8 cellular contexts compared by ENCODE assay signal in the genomic region with DNA sequence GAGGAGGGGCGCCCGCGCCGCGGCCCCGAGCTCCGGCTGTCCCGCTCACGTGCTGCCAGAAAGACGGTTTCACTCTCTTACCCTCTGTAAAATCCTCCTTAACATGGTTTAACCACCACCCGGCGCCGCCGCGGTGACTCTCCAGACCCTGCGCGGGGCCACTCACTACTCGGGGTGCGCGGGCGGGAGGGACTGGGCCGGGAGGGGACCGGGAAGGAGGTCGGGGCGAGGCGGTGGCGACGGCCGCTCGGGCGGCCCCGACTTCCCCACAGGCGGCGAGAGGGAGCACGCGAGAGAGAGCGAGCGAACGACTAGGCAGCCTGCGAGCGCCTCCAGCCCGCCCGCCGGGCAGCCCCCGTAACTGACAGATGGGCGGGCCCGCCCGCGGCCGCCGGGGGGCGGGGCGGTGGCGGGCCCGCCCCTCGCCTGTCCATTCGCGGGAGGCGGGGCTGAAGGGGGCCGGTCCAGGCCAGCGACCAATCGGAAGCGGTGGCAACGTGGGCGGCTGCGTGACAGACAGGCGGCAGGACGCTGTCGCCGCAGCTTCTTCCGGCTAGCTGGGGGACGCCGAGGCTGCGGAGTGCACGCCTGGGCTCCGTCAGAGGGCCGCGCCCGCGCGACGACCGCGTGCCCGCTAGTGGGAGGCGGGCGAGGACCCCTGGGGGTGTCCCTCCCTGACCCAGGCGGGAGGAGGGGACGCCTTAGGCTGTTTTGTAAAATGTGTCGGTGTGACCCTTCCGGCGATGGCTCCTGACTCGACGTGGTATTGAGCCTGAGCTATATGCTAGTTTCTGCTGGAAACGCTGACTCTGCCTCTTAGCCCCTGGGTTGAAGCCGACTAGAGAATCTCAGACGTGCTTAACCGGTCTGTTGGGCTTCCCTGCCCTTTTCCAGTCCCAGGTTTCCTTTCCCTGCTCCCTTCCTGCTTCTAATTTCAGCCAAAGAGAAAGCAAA. TPM values are rescaled to one million over a fixed set of nuclear protein-coding genes. Genes with fewer than 3 reads are reported as not detected.
DNase-seq lines count a peak whose midpoint lies in the region; ATAC-seq and TF ChIP-seq lines count a peak whose summit lies in the region.

A gene (minus strand): TSS at position 334 of the 954 bp plus-strand sequence. CDS start 229 bp downstream, at position 105.

- no peaks in the 10 kb centered on the region for H3K9me3 ChIP-seq in BE2C

- H3K4me3 ChIP-seq in BE2C (ENCODE audit: low read depth, low read length): peak within 1 kb of the TSS; percentile 72

- peak; percentile 87 for ATAC-seq in HG03442 (IDR thresholded peaks at IDR 0.05; ENCODE audit: unreplicated experiment)

- H3K27ac ChIP-seq in cingulate gyrus (ENCODE audit: low read depth, low read length) (peak within 1 kb of the TSS; percentile 92), layer of hippocampus (ENCODE audit: low read depth, low read length) (peak within 1 kb of the TSS; percentile 92)

- peak; percentile 98 for DNase-seq in BE2C
- peak; percentile 93 for DNase-seq in GM19238 (ENCODE audit: insufficient read length, low spot score)
- peak; percentile 71 to 93 for DNase-seq in NCI-H524 (lab: John Stamatoyannopoulos, UW)
- peak; percentile 95 to 99 for DNase-seq in activated CD4-positive, alpha-beta T cell treated with anti-CD3 and anti-CD28 coated beads for 4 hours
- peak; percentile 94 to 96 for DNase-seq in stimulated activated CD4-positive, alpha-beta T cell treated with anti-CD3 and anti-CD28 coated beads, Interleukin-1b, Interleukin-23, amount 100 ng/mL, for 4 hours (ENCODE audit: low read depth in 2 of 2)

- no peaks in the 10 kb centered on the region for H3K4me1 ChIP-seq in BE2C

- TF ChIP-seq CTCF in BE2C (IDR thresholded peaks at IDR 0.05; ENCODE audit: low read depth, low read length): no peak; the same call in 1 of the 2 replicates

- no peaks in the 10 kb centered on the region for H3K27me3 ChIP-seq in BE2C
- H3K27me3 ChIP-seq in layer of hippocampus (ENCODE audit: control insufficient read depth, insufficient read depth, low read length): no peaks in the 10 kb centered on the region

- H3K36me3 ChIP-seq in BE2C: no peaks in the 10 kb centered on the region

RNA-seq across cellular contexts. Expression of the gene that starts here (rescaled TPM):
- 1.8 TPM for polyA plus RNA-seq in BE2C (2012; ENCODE audit: insufficient read depth, insufficient read length, low read depth)

Comparison
In these comparisons a context has a peak if more than half of its experiments do, and no peak if none do; other contexts are left out.
1. Peak in every context shown above with its lines: DNase-seq, ATAC-seq, H3K4me3 ChIP-seq and H3K27ac ChIP-seq.